21 cellular contexts compared by ENCODE assay signal in genomic region chr7:116711790-116712189, GRCh38. TPM values are rescaled to one million over a fixed set of nuclear protein-coding genes. Genes with fewer than 3 reads are reported as not detected.
DNase-seq lines count a peak whose midpoint lies in the region; ATAC-seq and TF ChIP-seq lines count a peak whose summit lies in the region.
"Had no signal": no experiment of that assay in that cellular context is flagged by ENCODE, and none has a peak within 500 bp of the region (broad histone marks: within the 10 kb centered on the region; RNA-seq: fewer than 3 reads in every experiment).

No MANE protein-coding gene starts in this region.

- CTCF ChIA-PET in MCF 10A (lab: Yijun Ruan, JAX): no interaction called here
- CTCF ChIA-PET in PC-9 (lab: Charles Lee): no interaction called here

- peak; percentile 45 for ATAC-seq in left lung
- no peak for ATAC-seq in psoas muscle

- H4K20me1 ChIP-seq in PC-9 (ENCODE audit: insufficient read depth): no peaks in the 10 kb centered on the region

- no peak overlapping the region for H3K4me3 Mint-ChIP-seq in MCF 10A (ENCODE audit: unreplicated experiment)
- H3K4me3 Mint-ChIP-seq: activated naive CD8-positive, alpha-beta T cell; activated T-cell treated with anti-CD3 and anti-CD28 coated beads, Interleukin-2, amount 50 U/mL, for 24 hours; T-helper 1 cell treated with Interleukin-12 subunit alpha and Interleukin-12 subunit beta and Interleukin-4 antibody, amounts not matched to agents 30 μg/mL and 1 μg/mL, for 36 hours had no signal

- H3K9me3 Mint-ChIP-seq in MCF 10A (ENCODE audit: unreplicated experiment): no peaks in the 10 kb centered on the region
- H3K9me3 Mint-ChIP-seq: activated T-cell treated with anti-CD3 and anti-CD28 coated beads, Interleukin-2, amount 50 U/mL, for 24 hours; T-helper 1 cell treated with Interleukin-12 subunit alpha and Interleukin-12 subunit beta and Interleukin-4 antibody, amounts not matched to agents 30 μg/mL and 1 μg/mL, for 36 hours had no signal

- no peak for TF ChIP-seq POLR2A in breast epithelium (IDR thresholded peaks at IDR 0.05)

- peak overlapping the region; percentile 73 for H3K4me2 ChIP-seq in PC-9

- H3K36me3 ChIP-seq in breast epithelium (no peaks in the 10 kb centered on the region), PC-9 (ENCODE audit: low read depth) (peaks cover 7% of the 10 kb centered on the region; the same call in 1 of the 2 replicates), left lung (no peaks in the 10 kb centered on the region), psoas muscle (ENCODE audit: insufficient read depth in 1 of 2, low read depth in 1 of 2) (no peaks in the 10 kb centered on the region)
- H3K36me3 ChIP-seq: neutrophil, prostate gland, transverse colon had no signal

- H3K27ac ChIP-seq in breast epithelium (peak overlapping the region in 1 of 2 donors; percentile 70), PC-9 (peak overlapping the region; percentile 78), left lung (peak overlapping the region in 1 of 2 donors; percentile 27), psoas muscle (no peak overlapping the region)
- H3K27ac ChIP-seq: neutrophil, prostate gland, RWPE1, transverse colon had no signal

- peak overlapping the region; percentile 75 for H3K27ac Mint-ChIP-seq in MCF 10A (ENCODE audit: low read depth, unreplicated experiment)
- H3K27ac Mint-ChIP-seq: activated naive CD8-positive, alpha-beta T cell; activated T-cell treated with anti-CD3 and anti-CD28 coated beads, Interleukin-2, amount 50 U/mL, for 24 hours; T-helper 1 cell treated with Interleukin-12 subunit alpha and Interleukin-12 subunit beta and Interleukin-4 antibody, amounts not matched to agents 30 μg/mL and 1 μg/mL, for 36 hours had no signal

- POLR2A ChIA-PET in MCF 10A (lab: Yijun Ruan, JAX) (interaction anchor here (1.3 to 3.1 kb wide), 4 partner anchors 11 to 80 kb away, joined by 4 to 26 read pairs (median 8); no protein-coding TSS in a partner anchor), PC-9 (lab: Charles Lee; ENCODE audit: unreplicated experiment) (no interaction called here)

- DNase-seq in MCF 10A (ENCODE audit: unreplicated experiment): no peak
- DNase-seq in breast epithelium (ENCODE audit: low spot score in 2 of 2): no peak
- no peak for DNase-seq in PC-9
- DNase-seq in left lung: no peak
- no peak for DNase-seq in SKM-1 treated with dmso at 0.1 percent for 144 hours (lab: John Stamatoyannopoulos, UW; ENCODE audit: unreplicated experiment)
- no peak for DNase-seq in psoas muscle
- DNase-seq in foreskin fibroblast: no peak
- DNase-seq in epidermal melanocyte (ENCODE audit: insufficient read length, low spot score): no peak
- DNase-seq: activated CD4-positive, alpha-beta T cell treated with anti-CD3 and anti-CD28 coated beads, Interleukin-2, amount 50 U/mL, for 1 hour; activated CD4-positive, CD25-positive, alpha-beta regulatory T cell; activated effector memory CD4-positive, alpha-beta T cell treated with anti-CD3 and anti-CD28 coated beads, Interleukin-2, amount 50 U/mL, for 16 hours; activated T-cell treated with anti-CD3 and anti-CD28 coated beads, Interleukin-2, amount 50 U/mL, for 24 hours; NCI-H226; NCI-H526 treated with DMSO at 0.1 percent for 48 hours; stimulated activated CD4-positive, alpha-beta T cell treated with anti-CD3 and anti-CD28 coated beads, Interleukin-4, amount 100 ng/mL, for 24 hours; transverse colon had no signal

- BruUV-seq in MCF 10A (replicated peaks; lab: Mats Ljungman, UMichigan) (no TSS peak), PC-9 (replicated peaks; lab: Mats Ljungman, UMichigan) (no TSS peak)

- no peaks in the 10 kb centered on the region for H3K27me3 ChIP-seq in breast epithelium
- H3K27me3 ChIP-seq in PC-9 (ENCODE audit: insufficient read depth, low read depth): no peaks in the 10 kb centered on the region
- no peaks in the 10 kb centered on the region for H3K27me3 ChIP-seq in left lung
- H3K27me3 ChIP-seq in psoas muscle (ENCODE audit: insufficient read depth in 3 of 3, low read length in 2 of 3): no peaks in the 10 kb centered on the region
- H3K27me3 ChIP-seq: neutrophil, transverse colon had no signal

- no peak overlapping the region for H3K4me3 ChIP-seq in breast epithelium
- H3K4me3 ChIP-seq in PC-9: no peak overlapping the region
- no peak overlapping the region for H3K4me3 ChIP-seq in left lung
- no peak overlapping the region for H3K4me3 ChIP-seq in psoas muscle
- no peak overlapping the region for H3K4me3 ChIP-seq in foreskin fibroblast (ENCODE audit: low read depth in 1 of 2, low read length in 2 of 2)
- H3K4me3 ChIP-seq: prostate gland, transverse colon had no signal

- no peak overlapping the region for H2AFZ ChIP-seq in PC-9

- 92 to 96% (median 96%) methylated on average over 4 of the region's 4 CpGs for WGBS in psoas muscle, 3 donors

- H3K79me2 ChIP-seq in PC-9 (ENCODE audit: low read depth): peaks cover 56% of the 10 kb centered on the region

- TF ChIP-seq CTCF in MCF 10A (IDR thresholded peaks at IDR 0.05; ENCODE audit: unreplicated experiment): no peak
- no peak for TF ChIP-seq CTCF in breast epithelium (IDR thresholded peaks at IDR 0.05)
- TF ChIP-seq CTCF in PC-9 (conservative IDR thresholded peaks at IDR 0.05): no peak
- TF ChIP-seq CTCF in left lung (IDR thresholded peaks at IDR 0.05): no peak
- no peak for TF ChIP-seq CTCF in psoas muscle (IDR thresholded peaks at IDR 0.05)
- TF ChIP-seq CTCF in foreskin fibroblast (IDR thresholded peaks at IDR 0.05; ENCODE audit: low read depth, low read length): no peak

- no peaks in the 10 kb centered on the region for H3K36me3 Mint-ChIP-seq in MCF 10A (ENCODE audit: insufficient read depth, unreplicated experiment)
- H3K36me3 Mint-ChIP-seq: activated naive CD8-positive, alpha-beta T cell had no signal

- H3K4me1 ChIP-seq in breast epithelium: peaks cover 0 to 4% of the 10 kb centered on the region in 2 donors
- H3K4me1 ChIP-seq in PC-9 (replicated peaks; ENCODE audit: insufficient read depth): peaks cover 61% of the 10 kb centered on the region
- peaks cover 3 to 4% of the 10 kb centered on the region in 2 donors for H3K4me1 ChIP-seq in left lung
- peaks cover 34% of the 10 kb centered on the region for H3K4me1 ChIP-seq in psoas muscle
- H3K4me1 ChIP-seq: prostate gland had no signal

- H3K9me3 ChIP-seq in breast epithelium (no peaks in the 10 kb centered on the region), PC-9 (ENCODE audit: insufficient read depth, low read depth) (no peaks in the 10 kb centered on the region), left lung (no peaks in the 10 kb centered on the region), psoas muscle (no peaks in the 10 kb centered on the region)
- H3K9me3 ChIP-seq: neutrophil, prostate gland, transverse colon had no signal

- no peaks in the 10 kb centered on the region for H3K27me3 Mint-ChIP-seq in MCF 10A (ENCODE audit: insufficient read depth, unreplicated experiment)

- H3F3A ChIP-seq in PC-9 (ENCODE audit: insufficient read depth, low read depth): peaks cover 37% of the 10 kb centered on the region

- H3K9me2 ChIP-seq in PC-9 (ENCODE audit: insufficient read depth): no peaks in the 10 kb centered on the region

- H3K4me1 Mint-ChIP-seq in MCF 10A (ENCODE audit: insufficient read depth, unreplicated experiment): peaks cover 68% of the 10 kb centered on the region

- intact Hi-C loops in MCF 10A (cut with micrococcal nuclease): no loop called here
- intact Hi-C loops in breast epithelium (cut with DNase I; ENCODE audit: low total_unique reads): no loop called here
- intact Hi-C loops in PC-9 (cut with micrococcal nuclease; ENCODE audit: unreplicated experiment): loop anchor here (5.0 kb wide), 1 partner anchor 241 kb away; the partner anchor contains the start of gene ST7
- intact Hi-C loops in left lung (cut with DNase I): no loop called here
- intact Hi-C loops in psoas muscle (cut with DNase I): no loop called here

RNA-seq across cellular contexts. Expression of gene MET, which starts 39.8 kb away (rescaled TPM):
- total RNA-seq in MCF 10A (2022) (129 and 154 TPM in 2 replicates), breast epithelium (10 to 100 TPM; 25.8 to 85.6 (median 40.6) TPM), PC-9 (2021) (237 and 287 TPM in 2 replicates), left lung (10 to 100 TPM; 70.0 to 89.3 TPM), psoas muscle (10 to 100 TPM; 17.8 to 84.1 (median 29.3) TPM)
- 10 to 100 TPM in 2 of 3 donors, 1 to 10 TPM in 1; 5.9 to 50.3 (median 11.0) TPM for polyA plus RNA-seq in psoas muscle
